In genomic region chr19:19354007-19354406, GRCh38 we compare ENCODE assay signal across 23 cellular contexts.
"Had no signal": no experiment of that assay in that cellular context is flagged by ENCODE, and none has a peak within 500 bp of the region (broad histone marks: within the 10 kb centered on the region; RNA-seq: fewer than 3 reads in every experiment).

No MANE protein-coding gene starts in this region.

- H3K27ac Mint-ChIP-seq: mesothelial cell of epicardium, naive B cell had no signal

- H3K4me1 Mint-ChIP-seq: mesothelial cell of epicardium had no signal

- DNase-seq: dermis blood vessel endothelial cell; dorsolateral prefrontal cortex; effector CD4-positive, alpha-beta T cell; effector memory CD4-positive, alpha-beta T cell; erythroblast; esophagus squamous epithelium; foreskin fibroblast; foreskin melanocyte; gastrocnemius medialis; glutamatergic neuron; head of caudate nucleus; heart right ventricle; hippocampal formation; left cardiac atrium; left lung; left ventricle myocardium superior; lower lobe of right lung; mesenchymal stem cell; mucosa of descending colon; naive B cell had no signal

- H3K9me3 Mint-ChIP-seq: mesothelial cell of epicardium, naive B cell had no signal

- H3K4me3 Mint-ChIP-seq: mesothelial cell of epicardium, naive B cell had no signal

- H3K27me3 Mint-ChIP-seq: naive B cell had no signal

- H3K9me3 ChIP-seq: esophagus squamous epithelium, gastrocnemius medialis, heart right ventricle, left lung, lower lobe of right lung, mucosa of descending colon had no signal

- H3K27ac ChIP-seq: coronary artery, epithelial cell of prostate, esophagus squamous epithelium, gastrocnemius medialis, heart right ventricle, left lung, lower lobe of right lung had no signal

- H3K27me3 ChIP-seq: dorsolateral prefrontal cortex, esophagus squamous epithelium, gastrocnemius medialis, heart right ventricle, left lung had no signal

- H3K4me3 ChIP-seq: coronary artery, dorsolateral prefrontal cortex, esophagus squamous epithelium, gastrocnemius medialis, heart right ventricle, left lung, lower lobe of right lung, mucosa of descending colon had no signal

- H3K4me1 ChIP-seq: esophagus squamous epithelium, gastrocnemius medialis, heart right ventricle, left lung, lower lobe of right lung had no signal
